16 cellular contexts compared by ENCODE assay signal in genomic region chr12:46332260-46332659, GRCh38. TPM values are rescaled to one million over a fixed set of nuclear protein-coding genes. Genes with fewer than 3 reads are reported as not detected.
DNase-seq lines count a peak whose midpoint lies in the region; ATAC-seq, FAIRE-seq and TF ChIP-seq lines count a peak whose summit lies in the region.
"Had no signal": no experiment of that assay in that cellular context is flagged by ENCODE, and none has a peak within 500 bp of the region (broad histone marks: within the 10 kb centered on the region; RNA-seq: fewer than 3 reads in every experiment).

No MANE protein-coding gene starts in this region.

- H3K36me3 ChIP-seq in Karpas-422 (ENCODE audit: insufficient read depth, low read length): no peaks in the 10 kb centered on the region
- H3K36me3 ChIP-seq: WERI-Rb-1 had no signal

- FAIRE-seq in HTR-8/SVneo (lab: Jason Lieb, UNC): peak; percentile 67
- FAIRE-seq: GM19239 had no signal

- H3K9ac ChIP-seq in Karpas-422 (ENCODE audit: low read length): no peak overlapping the region

- peaks cover 4% of the 10 kb centered on the region; the same call in 1 of the 2 replicates for H3K9me3 ChIP-seq in Karpas-422 (ENCODE audit: low read length)

- H2AFZ ChIP-seq in Karpas-422 (ENCODE audit: low read length): no peak overlapping the region
- H2AFZ ChIP-seq: PC-9 had no signal

- H3K4me3 ChIP-seq in foreskin fibroblast (ENCODE audit: low read depth in 1 of 2, low read length in 2 of 2) (no peak overlapping the region), Karpas-422 (ENCODE audit: low read length) (no peak overlapping the region)
- H3K4me3 ChIP-seq: coronary artery, PC-9 had no signal

- H3K27ac ChIP-seq in Karpas-422 (ENCODE audit: low read length): no peak overlapping the region
- H3K27ac ChIP-seq: coronary artery, PC-9, WERI-Rb-1 had no signal

- TF ChIP-seq CTCF in foreskin fibroblast (IDR thresholded peaks at IDR 0.05; ENCODE audit: low read depth, low read length): no peak

- H3K4me1 ChIP-seq in Karpas-422 (ENCODE audit: low read length): no peaks in the 10 kb centered on the region

- no peaks in the 10 kb centered on the region for H3K27me3 ChIP-seq in Karpas-422 (ENCODE audit: low read length)

- no peaks in the 10 kb centered on the region for H4K20me1 ChIP-seq in Karpas-422 (ENCODE audit: insufficient read depth, low read depth, low read length)

- DNase-seq in AG20443 (ENCODE audit: low spot score): peak; percentile 29
- peak; percentile 36 for DNase-seq in HTR-8/SVneo (ENCODE audit: insufficient read length, low spot score)
- peak; percentile 20 for DNase-seq in astrocyte of the hippocampus (ENCODE audit: low read depth, low spot score)
- peak; percentile 36 to 51 for DNase-seq in foreskin fibroblast
- no peak for DNase-seq in NCI-H446 (lab: John Stamatoyannopoulos, UW)
- no peak for DNase-seq in activated CD4-positive, CD25-positive, alpha-beta regulatory T cell treated with anti-CD3 and anti-CD28 coated beads, Interleukin-2, amount 50 U/mL, for 72 hours
- no peak for DNase-seq in Karpas-422
- DNase-seq: activated CD8-positive, alpha-beta memory T cell treated with anti-CD3 and anti-CD28 coated beads for 24 hours; amniotic stem cell; hypothalamus; NCI-H187 treated with DMSO at 0.1 percent for 48 hours; WERI-Rb-1 had no signal

- no peak overlapping the region for H3K4me2 ChIP-seq in Karpas-422 (ENCODE audit: low read depth, low read length, poor library complexity, severe bottlenecking)
- H3K4me2 ChIP-seq: PC-9 had no signal

- H3K9me2 ChIP-seq in Karpas-422 (replicated peaks; ENCODE audit: insufficient read depth, low read length): no peaks in the 10 kb centered on the region

- no peak for ATAC-seq in GM19351 (IDR thresholded peaks at IDR 0.05; ENCODE audit: unreplicated experiment)

- no peaks in the 10 kb centered on the region for H3K79me2 ChIP-seq in Karpas-422 (ENCODE audit: low read length)

RNA-seq across cellular contexts. Expression of gene SLC38A2, which starts 40.3 kb away (rescaled TPM):
- total RNA-seq in Karpas-422 (2014; rRNA removed; shearing (Covaris generic); ENCODE audit: low replicate concordance): 37.7 and 160 TPM in 2 replicates

Comparison
In these comparisons a context has a peak if more than half of its experiments do, and no peak if none do; other contexts are left out.
1. DNase-seq: peak in AG20443 (single experiment), HTR-8/SVneo (single experiment), astrocyte of the hippocampus (single experiment) and foreskin fibroblast (2 of 2); none in NCI-H446 (0 of 2), activated CD4-positive, CD25-positive, alpha-beta regulatory T cell treated with anti-CD3 and anti-CD28 coated beads, Interleukin-2, amount 50 U/mL, for 72 hours (single experiment) and Karpas-422 (single experiment).